In the genomic region with DNA sequence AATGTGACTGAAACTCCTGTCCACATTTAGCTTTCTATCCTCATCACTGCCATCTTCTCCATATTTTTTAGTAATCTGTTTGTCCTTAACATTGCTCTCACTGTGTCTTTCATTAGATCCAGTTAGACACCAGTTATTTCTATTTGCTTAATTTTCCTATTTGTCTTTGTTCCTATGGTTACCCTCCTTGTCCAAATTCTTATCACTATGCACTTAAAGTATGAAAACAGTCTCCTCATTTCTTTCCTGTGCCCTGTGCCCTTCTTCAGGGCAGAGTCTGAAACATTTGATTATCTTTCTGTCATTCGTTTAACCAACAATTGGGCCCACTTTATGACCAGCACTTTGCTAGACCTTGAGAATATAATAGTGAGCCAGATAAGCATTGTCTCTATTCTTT, we compare ENCODE assay signal across 14 cellular contexts.
DNase-seq lines count a peak whose midpoint lies in the region; ATAC-seq, FAIRE-seq and TF ChIP-seq lines count a peak whose summit lies in the region.
"Had no signal": no experiment of that assay in that cellular context is flagged by ENCODE, and none has a peak within 500 bp of the region (broad histone marks: within the 10 kb centered on the region; RNA-seq: fewer than 3 reads in every experiment).

No MANE protein-coding gene starts in this region.

- H3K27ac Mint-ChIP-seq in activated naive CD4-positive, alpha-beta T cell treated with anti-CD3 and anti-CD28 coated beads, Interleukin-2, amount 50 U/mL, for 24 hours, result peak overlapping the region; percentile 76
- H3K27ac Mint-ChIP-seq in activated CD8-positive, alpha-beta T cell treated with anti-CD3 and anti-CD28 coated beads for 36 hours, result no peak overlapping the region

- no peak overlapping the region for H3K4me3 Mint-ChIP-seq in activated naive CD4-positive, alpha-beta T cell treated with anti-CD3 and anti-CD28 coated beads, Interleukin-2, amount 50 U/mL, for 24 hours
- no peak overlapping the region for H3K4me3 Mint-ChIP-seq in activated CD8-positive, alpha-beta T cell treated with anti-CD3 and anti-CD28 coated beads for 36 hours

- H3K27me3 ChIP-seq in K562 (ENCODE audit: control insufficient read depth in 2 of 2, insufficient read depth in 2 of 2, low read length in 2 of 2) (no peaks in the 10 kb centered on the region), left lung (no peaks in the 10 kb centered on the region), breast epithelium (no peaks in the 10 kb centered on the region)
- H3K27me3 ChIP-seq: BLaER1 had no signal

- no peak for TF ChIP-seq RAD21 in K562 (CRISPR knock-in tag; conservative IDR thresholded peaks at IDR 0.05 in 1 of 2, IDR thresholded peaks at IDR 0.05 in 1 of 2)

- TF ChIP-seq CTCF in K562 (IDR thresholded peaks at IDR 0.05 in 2 of 3, conservative IDR thresholded peaks at IDR 0.05 in 1 of 3; ENCODE audit: insufficient read depth in 2 of 3, low read depth in 1 of 3, low read length in 3 of 3), result no peak
- TF ChIP-seq CTCF in left lung (IDR thresholded peaks at IDR 0.05), result no peak
- TF ChIP-seq CTCF in omental fat pad (IDR thresholded peaks at IDR 0.05), result no peak
- no peak for TF ChIP-seq CTCF in breast epithelium (IDR thresholded peaks at IDR 0.05)
- TF ChIP-seq CTCF in activated CD8-positive, alpha-beta T cell treated with anti-CD3 and anti-CD28 coated beads for 36 hours (IDR thresholded peaks at IDR 0.05), result no peak

- ATAC-seq in K562, result no peak
- peak; percentile 62 for ATAC-seq in left lung
- no peak for ATAC-seq in omental fat pad (ENCODE audit: low FRiP score)
- no peak for ATAC-seq in GM18861 (IDR thresholded peaks at IDR 0.05; ENCODE audit: unreplicated experiment)
- ATAC-seq in activated CD8-positive, alpha-beta T cell treated with anti-CD3 and anti-CD28 coated beads for 36 hours, result no peak

- no peak for FAIRE-seq in K562 (lab: Jason Lieb, UNC)
- FAIRE-seq: GM12892 had no signal

- H3K27ac ChIP-seq in K562 (ENCODE audit: extremely low read depth, low read depth, low read length) (no peak overlapping the region), left lung (no peak overlapping the region), breast epithelium (no peak overlapping the region)
- H3K27ac ChIP-seq: 22Rv1, BLaER1, HL-60 had no signal

- peaks cover 81% of the 10 kb centered on the region for H3K4me1 Mint-ChIP-seq in activated naive CD4-positive, alpha-beta T cell treated with anti-CD3 and anti-CD28 coated beads, Interleukin-2, amount 50 U/mL, for 24 hours
- peaks cover 22% of the 10 kb centered on the region for H3K4me1 Mint-ChIP-seq in activated CD8-positive, alpha-beta T cell treated with anti-CD3 and anti-CD28 coated beads for 36 hours (ENCODE audit: low read depth)

- H2AFZ ChIP-seq in K562 (ENCODE audit: low read depth, low read length), result no peak overlapping the region

- H3K36me3 ChIP-seq in K562 (ENCODE audit: control insufficient read depth, insufficient read depth, low read length) (peaks cover 16% of the 10 kb centered on the region; the same call in 2 of the 3 replicates), left lung (peaks cover 0 to 4% of the 10 kb centered on the region in 2 donors), breast epithelium (no peaks in the 10 kb centered on the region)

- TF ChIP-seq POLR2A in K562 (conservative IDR thresholded peaks at IDR 0.05) (no peak), breast epithelium (IDR thresholded peaks at IDR 0.05) (no peak)

- no peaks in the 10 kb centered on the region for H3K9me3 ChIP-seq in K562 (replicated peaks; ENCODE audit: control insufficient read depth, insufficient read depth, low read depth, low read length)
- no peaks in the 10 kb centered on the region for H3K9me3 ChIP-seq in left lung
- H3K9me3 ChIP-seq in breast epithelium, result no peaks in the 10 kb centered on the region
- H3K9me3 ChIP-seq: BLaER1 had no signal

- POLR2A ChIA-PET in K562 (lab: Yijun Ruan, JAX), result interaction anchor here (1.1 to 2.4 kb wide), 5 partner anchors 9 to 279 kb away, joined by 3 to 9 read pairs (median 4); no protein-coding TSS in a partner anchor
- POLR2A ChIA-PET in activated CD8-positive, alpha-beta T cell treated with anti-CD3 and anti-CD28 coated beads for 36 hours (lab: Charles Lee), result interaction anchor here (1.0 kb wide), 1 partner anchor 9 kb away, joined by 5 read pairs; no protein-coding TSS in a partner anchor

- intact Hi-C loops in K562 (cut with micrococcal nuclease), result no loop called here
- intact Hi-C loops in left lung (cut with DNase I), result no loop called here
- intact Hi-C loops in breast epithelium (cut with DNase I; ENCODE audit: low total_unique reads), result no loop called here
- intact Hi-C loops in activated CD8-positive, alpha-beta T cell treated with anti-CD3 and anti-CD28 coated beads for 36 hours (cut with micrococcal nuclease), result no loop called here

- H3K9me3 Mint-ChIP-seq in activated naive CD4-positive, alpha-beta T cell treated with anti-CD3 and anti-CD28 coated beads, Interleukin-2, amount 50 U/mL, for 24 hours, result peaks cover 23% of the 10 kb centered on the region
- H3K9me3 Mint-ChIP-seq in activated CD8-positive, alpha-beta T cell treated with anti-CD3 and anti-CD28 coated beads for 36 hours, result no peaks in the 10 kb centered on the region

- H3K4me1 ChIP-seq in K562 (replicated peaks in 1 of 2; ENCODE audit: control insufficient read depth in 2 of 2, insufficient read depth in 2 of 2, low read length in 2 of 2), result no peaks in the 10 kb centered on the region
- peaks cover 0 to 8% of the 10 kb centered on the region in 2 donors for H3K4me1 ChIP-seq in left lung
- no peaks in the 10 kb centered on the region for H3K4me1 ChIP-seq in breast epithelium
- H3K4me1 ChIP-seq: BLaER1 had no signal

- peaks cover 46% of the 10 kb centered on the region for H3K36me3 Mint-ChIP-seq in activated naive CD4-positive, alpha-beta T cell treated with anti-CD3 and anti-CD28 coated beads, Interleukin-2, amount 50 U/mL, for 24 hours
- peaks cover 66% of the 10 kb centered on the region for H3K36me3 Mint-ChIP-seq in activated CD8-positive, alpha-beta T cell treated with anti-CD3 and anti-CD28 coated beads for 36 hours (ENCODE audit: low read depth)

- CTCF ChIA-PET in K562 (lab: Yijun Ruan, JAX; ENCODE audit: low intra/inter-chr PET ratio), result no interaction called here
- CTCF ChIA-PET in activated CD8-positive, alpha-beta T cell treated with anti-CD3 and anti-CD28 coated beads for 36 hours (lab: Charles Lee), result interaction anchor here (1.5 to 2.2 kb wide), 2 partner anchors 11 to 349 kb away, joined by 3 to 7 read pairs; no protein-coding TSS in a partner anchor

- in situ Hi-C loops in K562 (cut with MboI), result no loop called here

- H3K4me3 ChIP-seq in K562 (no peak overlapping the region), left lung (no peak overlapping the region), breast epithelium (no peak overlapping the region)
- H3K4me3 ChIP-seq: BLaER1 had no signal

- H3K27me3 Mint-ChIP-seq in activated naive CD4-positive, alpha-beta T cell treated with anti-CD3 and anti-CD28 coated beads, Interleukin-2, amount 50 U/mL, for 24 hours, result no peaks in the 10 kb centered on the region
- H3K27me3 Mint-ChIP-seq in activated CD8-positive, alpha-beta T cell treated with anti-CD3 and anti-CD28 coated beads for 36 hours, result no peaks in the 10 kb centered on the region

- no peak overlapping the region for H3K4me2 ChIP-seq in K562 (ENCODE audit: insufficient read depth, low read length)
- H3K4me2 ChIP-seq: BLaER1 had no signal

- WGBS in K562 (ENCODE audit: insufficient coverage, low coverage, missing lambda C conversion rate), result 77% methylated on average over 1 of the region's 1 CpG

- no TSS peak for BruUV-seq in K562 (replicated peaks; lab: Mats Ljungman, UMichigan)

- no peaks in the 10 kb centered on the region for H4K20me1 ChIP-seq in K562 (replicated peaks; ENCODE audit: control insufficient read depth, insufficient read depth, low read length)
- H4K20me1 ChIP-seq: BLaER1 had no signal

- TF ChIP-seq EP300 in K562 (IDR thresholded peaks at IDR 0.05; ENCODE audit: low read length), result no peak

- no peaks in the 10 kb centered on the region for H3K9me1 ChIP-seq in K562 (ENCODE audit: control insufficient read depth, insufficient read depth, low read length)

- H3K9ac ChIP-seq in K562 (ENCODE audit: insufficient read depth in 1 of 2, low read depth in 2 of 2, low read length in 2 of 2), result no peak overlapping the region
- H3K9ac ChIP-seq: BLaER1 had no signal

- no peak for DNase-seq in activated naive CD4-positive, alpha-beta T cell treated with Interleukin-2 at 50 U/mL for 16 hours
- no peak for DNase-seq in K562 (ENCODE audit: extremely low read depth in 1 of 4, low spot score in 3 of 4)
- no peak for DNase-seq in left lung
- no peak for DNase-seq in omental fat pad (ENCODE audit: low spot score)
- no peak for DNase-seq in breast epithelium (ENCODE audit: low spot score in 2 of 2)
- no peak for DNase-seq in activated CD8-positive, alpha-beta T cell treated with anti-CD3 and anti-CD28 coated beads for 36 hours
- DNase-seq: DND-41, GDM1 had no signal

- H3K79me2 ChIP-seq in K562 (ENCODE audit: control insufficient read depth, insufficient read depth, low read length), result no peaks in the 10 kb centered on the region

TF ChIP-seq in K562, 482 proteins besides CTCF, POLR2A, EP300 and RAD21:
- peak; percentile 11; the same call in 1 of the 2 replicates for TF ChIP-seq RFX1 (IDR thresholded peaks at IDR 0.05)
- TF ChIP-seq, protein P1, sequence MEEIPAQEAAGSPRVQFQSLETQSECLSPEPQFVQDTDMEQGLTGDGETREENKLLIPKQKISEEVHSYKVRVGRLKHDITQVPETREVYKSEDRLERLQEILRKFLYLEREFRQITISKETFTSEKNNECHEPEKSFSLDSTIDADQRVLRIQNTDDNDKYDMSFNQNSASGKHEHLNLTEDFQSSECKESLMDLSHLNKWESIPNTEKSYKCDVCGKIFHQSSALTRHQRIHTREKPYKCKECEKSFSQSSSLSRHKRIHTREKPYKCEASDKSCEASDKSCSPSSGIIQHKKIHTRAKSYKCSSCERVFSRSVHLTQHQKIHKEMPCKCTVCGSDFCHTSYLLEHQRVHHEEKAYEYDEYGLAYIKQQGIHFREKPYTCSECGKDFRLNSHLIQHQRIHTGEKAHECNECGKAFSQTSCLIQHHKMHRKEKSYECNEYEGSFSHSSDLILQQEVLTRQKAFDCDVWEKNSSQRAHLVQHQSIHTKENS (CRISPR knock-in tag; IDR thresholded peaks at IDR 0.05), result no peak
